2 cellular contexts compared by ENCODE assay signal in genomic region chr9:18755263-18755662, GRCh38.
TF ChIP-seq lines count a peak whose summit lies in the region.

No MANE protein-coding gene starts in this region.

TF ChIP-seq in HepG2, 621 proteins besides CTCF, POLR2A, EP300 and RAD21 (continued from another document):
- TF ChIP-seq, protein P1, sequence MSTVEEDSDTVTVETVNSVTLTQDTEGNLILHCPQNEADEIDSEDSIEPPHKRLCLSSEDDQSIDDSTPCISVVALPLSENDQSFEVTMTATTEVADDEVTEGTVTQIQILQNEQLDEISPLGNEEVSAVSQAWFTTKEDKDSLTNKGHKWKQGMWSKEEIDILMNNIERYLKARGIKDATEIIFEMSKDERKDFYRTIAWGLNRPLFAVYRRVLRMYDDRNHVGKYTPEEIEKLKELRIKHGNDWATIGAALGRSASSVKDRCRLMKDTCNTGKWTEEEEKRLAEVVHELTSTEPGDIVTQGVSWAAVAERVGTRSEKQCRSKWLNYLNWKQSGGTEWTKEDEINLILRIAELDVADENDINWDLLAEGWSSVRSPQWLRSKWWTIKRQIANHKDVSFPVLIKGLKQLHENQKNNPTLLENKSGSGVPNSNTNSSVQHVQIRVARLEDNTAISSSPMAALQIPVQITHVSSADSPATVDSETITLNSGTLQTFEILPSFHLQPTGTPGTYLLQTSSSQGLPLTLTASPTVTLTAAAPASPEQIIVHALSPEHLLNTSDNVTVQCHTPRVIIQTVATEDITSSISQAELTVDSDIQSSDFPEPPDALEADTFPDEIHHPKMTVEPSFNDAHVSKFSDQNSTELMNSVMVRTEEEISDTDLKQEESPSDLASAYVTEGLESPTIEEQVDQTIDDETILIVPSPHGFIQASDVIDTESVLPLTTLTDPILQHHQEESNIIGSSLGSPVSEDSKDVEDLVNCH (CRISPR knock-in tag; IDR thresholded peaks at IDR 0.05): no peak
- no peak for TF ChIP-seq ZNF343 (CRISPR knock-in tag; IDR thresholded peaks at IDR 0.05)
- TF ChIP-seq, protein P2, sequence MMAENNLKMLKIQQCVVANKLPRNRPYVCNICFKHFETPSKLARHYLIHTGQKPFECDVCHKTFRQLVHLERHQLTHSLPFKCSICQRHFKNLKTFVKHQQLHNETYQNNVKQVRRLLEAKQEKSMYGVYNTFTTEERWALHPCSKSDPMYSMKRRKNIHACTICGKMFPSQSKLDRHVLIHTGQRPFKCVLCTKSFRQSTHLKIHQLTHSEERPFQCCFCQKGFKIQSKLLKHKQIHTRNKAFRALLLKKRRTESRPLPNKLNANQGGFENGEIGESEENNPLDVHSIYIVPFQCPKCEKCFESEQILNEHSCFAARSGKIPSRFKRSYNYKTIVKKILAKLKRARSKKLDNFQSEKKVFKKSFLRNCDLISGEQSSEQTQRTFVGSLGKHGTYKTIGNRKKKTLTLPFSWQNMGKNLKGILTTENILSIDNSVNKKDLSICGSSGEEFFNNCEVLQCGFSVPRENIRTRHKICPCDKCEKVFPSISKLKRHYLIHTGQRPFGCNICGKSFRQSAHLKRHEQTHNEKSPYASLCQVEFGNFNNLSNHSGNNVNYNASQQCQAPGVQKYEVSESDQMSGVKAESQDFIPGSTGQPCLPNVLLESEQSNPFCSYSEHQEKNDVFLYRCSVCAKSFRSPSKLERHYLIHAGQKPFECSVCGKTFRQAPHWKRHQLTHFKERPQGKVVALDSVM (CRISPR knock-in tag; IDR thresholded peaks at IDR 0.05): no peak

TF ChIP-seq in K562, 482 proteins besides CTCF, POLR2A, EP300 and RAD21 (continued from another document):
- TF ChIP-seq, protein P3, sequence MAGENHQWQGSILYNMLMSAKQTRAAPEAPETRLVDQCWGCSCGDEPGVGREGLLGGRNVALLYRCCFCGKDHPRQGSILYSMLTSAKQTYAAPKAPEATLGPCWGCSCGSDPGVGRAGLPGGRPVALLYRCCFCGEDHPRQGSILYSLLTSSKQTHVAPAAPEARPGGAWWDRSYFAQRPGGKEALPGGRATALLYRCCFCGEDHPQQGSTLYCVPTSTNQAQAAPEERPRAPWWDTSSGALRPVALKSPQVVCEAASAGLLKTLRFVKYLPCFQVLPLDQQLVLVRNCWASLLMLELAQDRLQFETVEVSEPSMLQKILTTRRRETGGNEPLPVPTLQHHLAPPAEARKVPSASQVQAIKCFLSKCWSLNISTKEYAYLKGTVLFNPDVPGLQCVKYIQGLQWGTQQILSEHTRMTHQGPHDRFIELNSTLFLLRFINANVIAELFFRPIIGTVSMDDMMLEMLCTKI (IDR thresholded peaks at IDR 0.05; ENCODE audit: partially characterized antibody): no peak
- TF ChIP-seq NRF1 (conservative IDR thresholded peaks at IDR 0.05 in 1 of 2, IDR thresholded peaks at IDR 0.05 in 1 of 2) (no peak), NONO (IDR thresholded peaks at IDR 0.05; ENCODE audit: low read depth in 2 of 2, low read length in 1 of 2) (no peak), RCOR1 (IDR thresholded peaks at IDR 0.05; ENCODE audit: borderline replicate concordance in 1 of 2, low read depth in 2 of 2, low read length in 2 of 2) (no peak), MAFK (IDR thresholded peaks at IDR 0.05; ENCODE audit: low read length) (peak; percentile 81), ZNF764 (CRISPR knock-in tag; IDR thresholded peaks at IDR 0.05; ENCODE audit: low read depth) (no peak), HDAC8 (tag; IDR thresholded peaks at IDR 0.05) (no peak)
- TF ChIP-seq, protein P4, sequence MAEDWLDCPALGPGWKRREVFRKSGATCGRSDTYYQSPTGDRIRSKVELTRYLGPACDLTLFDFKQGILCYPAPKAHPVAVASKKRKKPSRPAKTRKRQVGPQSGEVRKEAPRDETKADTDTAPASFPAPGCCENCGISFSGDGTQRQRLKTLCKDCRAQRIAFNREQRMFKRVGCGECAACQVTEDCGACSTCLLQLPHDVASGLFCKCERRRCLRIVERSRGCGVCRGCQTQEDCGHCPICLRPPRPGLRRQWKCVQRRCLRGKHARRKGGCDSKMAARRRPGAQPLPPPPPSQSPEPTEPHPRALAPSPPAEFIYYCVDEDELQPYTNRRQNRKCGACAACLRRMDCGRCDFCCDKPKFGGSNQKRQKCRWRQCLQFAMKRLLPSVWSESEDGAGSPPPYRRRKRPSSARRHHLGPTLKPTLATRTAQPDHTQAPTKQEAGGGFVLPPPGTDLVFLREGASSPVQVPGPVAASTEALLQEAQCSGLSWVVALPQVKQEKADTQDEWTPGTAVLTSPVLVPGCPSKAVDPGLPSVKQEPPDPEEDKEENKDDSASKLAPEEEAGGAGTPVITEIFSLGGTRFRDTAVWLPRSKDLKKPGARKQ (CRISPR knock-in tag; IDR thresholded peaks at IDR 0.05): no peak
